Comparison of ENCODE assay signal across 1 cellular context in the genomic region with DNA sequence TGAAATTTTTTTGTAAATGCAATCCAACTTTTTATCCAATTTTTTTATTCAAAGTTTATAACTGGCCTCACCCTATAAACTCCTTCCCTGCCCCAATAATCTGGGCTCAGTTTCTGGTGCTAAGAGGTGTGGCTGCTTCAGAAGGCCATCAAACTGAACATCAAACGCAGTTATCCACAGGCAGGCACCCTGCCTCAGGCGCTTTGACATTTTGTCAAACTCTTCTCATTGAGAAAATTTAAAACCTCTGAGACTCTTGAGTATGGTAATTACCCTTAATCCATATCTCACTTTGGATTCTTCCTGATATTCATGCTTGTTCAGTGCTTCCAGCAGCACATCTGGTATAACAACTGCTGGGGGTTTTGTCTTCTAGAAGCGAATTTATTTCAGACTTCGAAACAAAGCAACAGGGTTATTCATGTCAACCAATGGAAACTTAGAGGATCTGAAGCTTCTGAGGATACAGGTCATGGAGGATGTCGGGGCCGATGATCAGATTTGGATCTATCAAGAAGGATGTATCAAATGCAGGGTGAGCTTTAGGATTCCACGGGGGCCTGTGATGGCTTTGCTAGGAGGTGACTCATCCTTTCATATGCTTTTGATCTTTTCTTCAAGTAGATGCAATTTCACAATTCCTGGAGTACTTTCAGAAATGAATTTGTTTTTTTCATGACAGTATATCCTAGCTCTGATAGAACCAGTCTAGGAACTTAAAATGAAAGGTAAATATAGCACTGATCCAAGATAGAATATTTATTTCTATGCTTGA.
TF ChIP-seq lines count a peak whose summit lies in the region.

No MANE protein-coding gene starts in this region.

TF ChIP-seq in endothelial cell of umbilical vein, 7 proteins besides CTCF, POLR2A, EP300 and RAD21:
- TF ChIP-seq MYC (IDR thresholded peaks at IDR 0.05; ENCODE audit: low read depth, low read length), result no peak
- TF ChIP-seq POLR2AphosphoS5 (IDR thresholded peaks at IDR 0.05; ENCODE audit: insufficient read depth, low read depth, low read length), result no peak
- TF ChIP-seq, protein P1, sequence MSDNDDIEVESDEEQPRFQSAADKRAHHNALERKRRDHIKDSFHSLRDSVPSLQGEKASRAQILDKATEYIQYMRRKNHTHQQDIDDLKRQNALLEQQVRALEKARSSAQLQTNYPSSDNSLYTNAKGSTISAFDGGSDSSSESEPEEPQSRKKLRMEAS (IDR thresholded peaks at IDR 0.05; ENCODE audit: insufficient read depth, insufficient read length), result no peak
- peak; percentile 16 for TF ChIP-seq JUN (IDR thresholded peaks at IDR 0.05; ENCODE audit: borderline replicate concordance, insufficient read depth, insufficient read length, low read depth)
- TF ChIP-seq EZH2 (IDR thresholded peaks at IDR 0.05; ENCODE audit: borderline replicate concordance, low read depth, low read length, severe bottlenecking), result no peak
- TF ChIP-seq FOS (IDR thresholded peaks at IDR 0.05; ENCODE audit: borderline replicate concordance, insufficient read depth, low read length), result peak; percentile 47
